ENCODE assay signal across 1 cellular context in the genomic region with DNA sequence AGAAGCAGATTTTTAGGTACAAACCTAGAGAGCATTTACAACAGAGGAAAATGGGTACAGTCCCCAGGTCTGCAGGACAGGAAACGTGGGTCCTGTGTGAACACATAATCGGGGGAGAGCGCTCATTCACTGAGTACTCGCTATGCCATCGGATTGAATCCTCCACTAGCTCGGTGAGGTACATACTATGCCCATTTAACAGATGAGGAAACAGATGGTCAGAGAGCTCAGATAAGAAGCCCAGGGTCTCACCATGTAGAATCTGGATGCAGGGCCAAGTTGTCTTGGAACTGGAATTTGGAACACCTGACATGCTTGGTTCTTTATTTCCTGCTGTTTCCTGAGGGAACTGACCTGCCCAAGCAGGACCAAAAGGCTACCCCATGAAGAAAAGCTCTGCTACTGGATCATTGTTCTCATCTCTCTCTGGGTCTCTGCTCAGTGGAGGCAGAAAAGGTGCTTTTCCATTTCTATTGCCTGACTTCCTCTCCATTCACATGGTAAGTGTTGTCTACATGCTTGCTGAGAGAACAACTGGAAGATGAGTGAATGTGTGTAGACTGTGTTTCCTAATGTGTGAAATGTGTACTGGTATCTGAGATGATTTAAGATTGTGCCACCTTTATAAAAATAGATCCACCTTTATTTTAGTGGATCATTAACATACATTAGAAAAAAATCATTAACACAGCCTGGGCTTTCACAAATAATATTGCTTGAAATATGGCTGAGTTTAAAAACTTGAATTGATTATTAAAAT.
TF ChIP-seq lines count a peak whose summit lies in the region.

No MANE protein-coding gene starts in this region.

TF ChIP-seq in HepG2, 621 proteins besides CTCF, POLR2A, EP300 and RAD21 (continued from another document):
- TF ChIP-seq, protein P1, sequence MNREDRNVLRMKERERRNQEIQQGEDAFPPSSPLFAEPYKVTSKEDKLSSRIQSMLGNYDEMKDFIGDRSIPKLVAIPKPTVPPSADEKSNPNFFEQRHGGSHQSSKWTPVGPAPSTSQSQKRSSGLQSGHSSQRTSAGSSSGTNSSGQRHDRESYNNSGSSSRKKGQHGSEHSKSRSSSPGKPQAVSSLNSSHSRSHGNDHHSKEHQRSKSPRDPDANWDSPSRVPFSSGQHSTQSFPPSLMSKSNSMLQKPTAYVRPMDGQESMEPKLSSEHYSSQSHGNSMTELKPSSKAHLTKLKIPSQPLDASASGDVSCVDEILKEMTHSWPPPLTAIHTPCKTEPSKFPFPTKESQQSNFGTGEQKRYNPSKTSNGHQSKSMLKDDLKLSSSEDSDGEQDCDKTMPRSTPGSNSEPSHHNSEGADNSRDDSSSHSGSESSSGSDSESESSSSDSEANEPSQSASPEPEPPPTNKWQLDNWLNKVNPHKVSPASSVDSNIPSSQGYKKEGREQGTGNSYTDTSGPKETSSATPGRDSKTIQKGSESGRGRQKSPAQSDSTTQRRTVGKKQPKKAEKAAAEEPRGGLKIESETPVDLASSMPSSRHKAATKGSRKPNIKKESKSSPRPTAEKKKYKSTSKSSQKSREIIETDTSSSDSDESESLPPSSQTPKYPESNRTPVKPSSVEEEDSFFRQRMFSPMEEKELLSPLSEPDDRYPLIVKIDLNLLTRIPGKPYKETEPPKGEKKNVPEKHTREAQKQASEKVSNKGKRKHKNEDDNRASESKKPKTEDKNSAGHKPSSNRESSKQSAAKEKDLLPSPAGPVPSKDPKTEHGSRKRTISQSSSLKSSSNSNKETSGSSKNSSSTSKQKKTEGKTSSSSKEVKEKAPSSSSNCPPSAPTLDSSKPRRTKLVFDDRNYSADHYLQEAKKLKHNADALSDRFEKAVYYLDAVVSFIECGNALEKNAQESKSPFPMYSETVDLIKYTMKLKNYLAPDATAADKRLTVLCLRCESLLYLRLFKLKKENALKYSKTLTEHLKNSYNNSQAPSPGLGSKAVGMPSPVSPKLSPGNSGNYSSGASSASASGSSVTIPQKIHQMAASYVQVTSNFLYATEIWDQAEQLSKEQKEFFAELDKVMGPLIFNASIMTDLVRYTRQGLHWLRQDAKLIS (CRISPR knock-in tag; IDR thresholded peaks at IDR 0.05) = peak; percentile 50; the same call in 1 of the 2 replicates
- TF ChIP-seq, protein P2, sequence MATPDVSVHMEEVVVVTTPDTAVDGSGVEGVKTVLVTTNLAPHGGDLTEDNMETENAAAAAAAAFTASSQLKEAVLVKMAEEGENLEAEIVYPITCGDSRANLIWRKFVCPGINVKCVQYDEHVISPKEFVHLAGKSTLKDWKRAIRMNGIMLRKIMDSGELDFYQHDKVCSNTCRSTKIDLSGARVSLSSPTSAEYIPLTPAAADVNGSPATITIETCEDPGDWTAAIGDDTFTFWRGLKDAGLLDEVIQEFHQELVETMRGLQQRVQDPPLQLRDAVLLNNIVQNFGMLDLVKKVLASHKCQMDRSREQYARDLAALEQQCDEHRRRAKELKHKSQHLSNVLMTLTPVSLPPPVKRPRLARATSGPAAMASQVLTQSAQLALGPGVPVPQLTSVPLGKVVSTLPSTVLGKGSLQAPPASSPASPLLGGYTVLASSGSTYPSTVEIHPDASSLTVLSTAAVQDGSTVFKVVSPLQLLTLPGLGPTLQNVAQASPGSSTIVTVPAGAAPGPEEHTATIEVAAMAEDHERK (CRISPR knock-in tag; IDR thresholded peaks at IDR 0.05; ENCODE audit: low read depth) = no peak
- 0 out of 2 replicates have a peak, but pooled peaks have one; percentile 19 for TF ChIP-seq ARNT2 (CRISPR knock-in tag; IDR thresholded peaks at IDR 0.05; ENCODE audit: low read depth)
- TF ChIP-seq, protein P3, sequence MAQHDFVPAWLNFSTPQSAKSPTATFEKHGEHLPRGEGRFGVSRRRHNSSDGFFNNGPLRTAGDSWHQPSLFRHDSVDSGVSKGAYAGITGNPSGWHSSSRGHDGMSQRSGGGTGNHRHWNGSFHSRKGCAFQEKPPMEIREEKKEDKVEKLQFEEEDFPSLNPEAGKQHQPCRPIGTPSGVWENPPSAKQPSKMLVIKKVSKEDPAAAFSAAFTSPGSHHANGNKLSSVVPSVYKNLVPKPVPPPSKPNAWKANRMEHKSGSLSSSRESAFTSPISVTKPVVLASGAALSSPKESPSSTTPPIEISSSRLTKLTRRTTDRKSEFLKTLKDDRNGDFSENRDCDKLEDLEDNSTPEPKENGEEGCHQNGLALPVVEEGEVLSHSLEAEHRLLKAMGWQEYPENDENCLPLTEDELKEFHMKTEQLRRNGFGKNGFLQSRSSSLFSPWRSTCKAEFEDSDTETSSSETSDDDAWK (CRISPR knock-in tag; IDR thresholded peaks at IDR 0.05) = no peak
- peak; percentile 79 for TF ChIP-seq POLR2G (IDR thresholded peaks at IDR 0.05; ENCODE audit: low read depth, low read length)
- peak; percentile 77 for TF ChIP-seq AGO2 (optimal IDR thresholded peaks at IDR 0.05; ENCODE audit: low read depth, low read length)
- TF ChIP-seq, protein P4, sequence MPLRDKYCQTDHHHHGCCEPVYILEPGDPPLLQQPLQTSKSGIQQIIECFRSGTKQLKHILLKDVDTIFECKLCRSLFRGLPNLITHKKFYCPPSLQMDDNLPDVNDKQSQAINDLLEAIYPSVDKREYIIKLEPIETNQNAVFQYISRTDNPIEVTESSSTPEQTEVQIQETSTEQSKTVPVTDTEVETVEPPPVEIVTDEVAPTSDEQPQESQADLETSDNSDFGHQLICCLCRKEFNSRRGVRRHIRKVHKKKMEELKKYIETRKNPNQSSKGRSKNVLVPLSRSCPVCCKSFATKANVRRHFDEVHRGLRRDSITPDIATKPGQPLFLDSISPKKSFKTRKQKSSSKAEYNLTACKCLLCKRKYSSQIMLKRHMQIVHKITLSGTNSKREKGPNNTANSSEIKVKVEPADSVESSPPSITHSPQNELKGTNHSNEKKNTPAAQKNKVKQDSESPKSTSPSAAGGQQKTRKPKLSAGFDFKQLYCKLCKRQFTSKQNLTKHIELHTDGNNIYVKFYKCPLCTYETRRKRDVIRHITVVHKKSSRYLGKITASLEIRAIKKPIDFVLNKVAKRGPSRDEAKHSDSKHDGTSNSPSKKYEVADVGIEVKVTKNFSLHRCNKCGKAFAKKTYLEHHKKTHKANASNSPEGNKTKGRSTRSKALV (CRISPR knock-in tag; IDR thresholded peaks at IDR 0.05) = no peak
- TF ChIP-seq, protein P5, sequence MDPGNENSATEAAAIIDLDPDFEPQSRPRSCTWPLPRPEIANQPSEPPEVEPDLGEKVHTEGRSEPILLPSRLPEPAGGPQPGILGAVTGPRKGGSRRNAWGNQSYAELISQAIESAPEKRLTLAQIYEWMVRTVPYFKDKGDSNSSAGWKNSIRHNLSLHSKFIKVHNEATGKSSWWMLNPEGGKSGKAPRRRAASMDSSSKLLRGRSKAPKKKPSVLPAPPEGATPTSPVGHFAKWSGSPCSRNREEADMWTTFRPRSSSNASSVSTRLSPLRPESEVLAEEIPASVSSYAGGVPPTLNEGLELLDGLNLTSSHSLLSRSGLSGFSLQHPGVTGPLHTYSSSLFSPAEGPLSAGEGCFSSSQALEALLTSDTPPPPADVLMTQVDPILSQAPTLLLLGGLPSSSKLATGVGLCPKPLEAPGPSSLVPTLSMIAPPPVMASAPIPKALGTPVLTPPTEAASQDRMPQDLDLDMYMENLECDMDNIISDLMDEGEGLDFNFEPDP (CRISPR knock-in tag; conservative IDR thresholded peaks at IDR 0.05) = no peak
- TF ChIP-seq GZF1 (CRISPR knock-in tag; IDR thresholded peaks at IDR 0.05) = no peak
